Comparison of ENCODE assay signal across 7 cellular contexts in the genomic region with DNA sequence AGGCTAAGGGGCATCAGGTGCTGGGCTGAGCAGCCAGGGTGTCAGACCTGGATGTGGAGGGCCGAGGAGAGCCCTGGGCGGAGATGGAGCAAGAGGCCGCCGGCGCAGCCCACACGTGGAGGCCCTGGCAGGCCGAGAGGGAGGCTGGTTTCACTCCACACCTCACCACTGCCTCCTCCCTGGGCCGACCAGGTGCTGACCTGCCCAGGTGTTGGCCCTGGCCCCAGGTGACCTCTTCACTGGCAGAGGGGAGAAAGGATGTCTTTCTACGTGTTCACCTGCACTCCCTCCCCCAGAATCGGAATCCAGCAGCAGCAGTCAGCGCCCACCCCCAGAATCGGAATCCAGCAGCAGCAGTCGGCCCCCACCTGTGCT. TPM values are rescaled to one million over a fixed set of nuclear protein-coding genes. Genes with fewer than 3 reads are reported as not detected.
DNase-seq lines count a peak whose midpoint lies in the region; ATAC-seq and TF ChIP-seq lines count a peak whose summit lies in the region.

No MANE protein-coding gene starts in this region.

- H3K9me3 ChIP-seq in OCI-LY7 (ENCODE audit: low read length) (no peaks in the 10 kb centered on the region), duodenal mucosa (ENCODE audit: control insufficient read depth in 1 of 2, low read length in 2 of 2) (no peaks in the 10 kb centered on the region), trophoblast cell (ENCODE audit: insufficient read depth, low read depth, low read length) (peaks cover 5% of the 10 kb centered on the region)

- no peak overlapping the region for H2BK120ac ChIP-seq in trophoblast cell (ENCODE audit: insufficient read depth, low read length, poor library complexity)

- H3K4ac ChIP-seq in trophoblast cell (ENCODE audit: low read depth, low read length): no peak overlapping the region

- no peak for TF ChIP-seq CTCF in OCI-LY7 (conservative IDR thresholded peaks at IDR 0.05; ENCODE audit: low read length)

- H2BK5ac ChIP-seq in trophoblast cell (ENCODE audit: low read depth, low read length, poor library complexity): no peak overlapping the region

- peak overlapping the region; percentile 66 for H3K14ac ChIP-seq in trophoblast cell (ENCODE audit: low read length)

- H3K79me2 ChIP-seq in OCI-LY7 (ENCODE audit: insufficient read depth, low read depth, low read length): no peaks in the 10 kb centered on the region
- no peaks in the 10 kb centered on the region for H3K79me2 ChIP-seq in trophoblast cell (ENCODE audit: control insufficient read depth, insufficient read depth, low read length, poor library complexity)

- H4K91ac ChIP-seq in trophoblast cell (ENCODE audit: low read depth, low read length): peak overlapping the region; percentile 20

- ATAC-seq in GM21786 (IDR thresholded peaks at IDR 0.05; ENCODE audit: unreplicated experiment): no peak
- ATAC-seq in HG03045 (IDR thresholded peaks at IDR 0.05; ENCODE audit: unreplicated experiment): no peak

- H3K4me2 ChIP-seq in OCI-LY7 (ENCODE audit: low read length) (peak overlapping the region; percentile 76), trophoblast cell (ENCODE audit: low read length) (no peak overlapping the region)

- H3K4me3 ChIP-seq in GM08714 (ENCODE audit: low read length) (peak overlapping the region; percentile 61; the same call in 1 of the 2 replicates), OCI-LY7 (ENCODE audit: low read depth, low read length, poor library complexity, severe bottlenecking) (peak overlapping the region; percentile 67), duodenal mucosa (ENCODE audit: low read depth in 1 of 2, low read length in 2 of 2) (peak overlapping the region; percentile 71 to 74), trophoblast cell (ENCODE audit: low read depth, low read length) (no peak overlapping the region)

- DNase-seq in OCI-LY7 (ENCODE audit: low spot score): no peak
- DNase-seq in trophoblast cell: peak in 1 of 2 donors; percentile 18
- no peak for DNase-seq in putamen (ENCODE audit: low spot score)

- no peak overlapping the region for H4K12ac ChIP-seq in trophoblast cell (ENCODE audit: low read depth, low read length)

- peaks cover 6% of the 10 kb centered on the region for H3K4me1 ChIP-seq in OCI-LY7 (ENCODE audit: insufficient read depth, low read length, poor library complexity, severe bottlenecking)
- H3K4me1 ChIP-seq in duodenal mucosa (ENCODE audit: control insufficient read depth in 1 of 2, insufficient read depth in 2 of 2, low read length in 2 of 2): peaks cover 24 to 44% of the 10 kb centered on the region in 2 donors
- H3K4me1 ChIP-seq in trophoblast cell (ENCODE audit: control insufficient read depth in 1 of 2, insufficient read depth in 2 of 2, low read length in 2 of 2): peaks cover 3 to 6% of the 10 kb centered on the region in 2 experiments

- BruUV-seq in OCI-LY7 (replicated peaks; lab: Mats Ljungman, UMichigan): no TSS peak

- CTCF ChIA-PET in OCI-LY7 (lab: Charles Lee; ENCODE audit: unreplicated experiment): no interaction called here

- no peak overlapping the region for H3K18ac ChIP-seq in trophoblast cell (ENCODE audit: low read length)

- H2BK12ac ChIP-seq in trophoblast cell (ENCODE audit: low read length): no peak overlapping the region

- H3K27ac ChIP-seq in OCI-LY7 (ENCODE audit: low read depth, low read length, poor library complexity, severe bottlenecking): no peak overlapping the region
- no peak overlapping the region for H3K27ac ChIP-seq in duodenal mucosa (ENCODE audit: low read depth, low read length)
- no peak overlapping the region for H3K27ac ChIP-seq in trophoblast cell (ENCODE audit: low read depth, low read length)

- peak overlapping the region; percentile 48 for H4K8ac ChIP-seq in trophoblast cell (ENCODE audit: low read depth, low read length)

- POLR2A ChIA-PET in OCI-LY7 (lab: Charles Lee): no interaction called here

- no peaks in the 10 kb centered on the region for H3K27me3 ChIP-seq in duodenal mucosa (ENCODE audit: control insufficient read depth in 1 of 2, insufficient read depth in 2 of 2, low read length in 2 of 2)
- H3K27me3 ChIP-seq in trophoblast cell (ENCODE audit: insufficient read depth, low read length): no peaks in the 10 kb centered on the region

- intact Hi-C loops in OCI-LY7 (cut with micrococcal nuclease; ENCODE audit: unreplicated experiment): no loop called here

- H3K79me1 ChIP-seq in trophoblast cell (ENCODE audit: low read length): peaks cover 3% of the 10 kb centered on the region

- H3K9me2 ChIP-seq in OCI-LY7 (ENCODE audit: insufficient read depth, low read length): no peaks in the 10 kb centered on the region

- H4K20me1 ChIP-seq in OCI-LY7 (ENCODE audit: insufficient read depth, low read length): no peaks in the 10 kb centered on the region

- H2AK5ac ChIP-seq in trophoblast cell (ENCODE audit: low read length): no peak overlapping the region

- H2AFZ ChIP-seq in OCI-LY7 (ENCODE audit: low read length) (no peak overlapping the region), trophoblast cell (ENCODE audit: insufficient read depth, low read length, poor library complexity) (no peak overlapping the region)

- no peak overlapping the region for H3K23ac ChIP-seq in trophoblast cell (ENCODE audit: low read length)

- WGBS in trophoblast cell (ENCODE audit: extremely low coverage, insufficient coverage, insufficient read length): no CpG with 5 or more reads among the region's 13 CpGs

- H3K9ac ChIP-seq in duodenal mucosa (ENCODE audit: low read depth in 1 of 2, low read length in 2 of 2) (peak overlapping the region; percentile 65 to 76), trophoblast cell (ENCODE audit: low read length) (no peak overlapping the region)

- H3K36me3 ChIP-seq in OCI-LY7 (ENCODE audit: insufficient read depth, low read length): no peaks in the 10 kb centered on the region
- H3K36me3 ChIP-seq in duodenal mucosa (ENCODE audit: control insufficient read depth in 1 of 2, insufficient read depth in 2 of 2, low read length in 2 of 2): no peaks in the 10 kb centered on the region
- no peaks in the 10 kb centered on the region for H3K36me3 ChIP-seq in trophoblast cell (ENCODE audit: control insufficient read depth in 1 of 2, insufficient read depth in 2 of 2, low read length in 2 of 2)

RNA-seq across cellular contexts. Expression of a gene that starts 0.8 kb away (rescaled TPM):
- 22.2 and 25.7 TPM in 2 replicates for total RNA-seq in OCI-LY7 (2014; rRNA removed; shearing (Covaris generic))
- total RNA-seq in OCI-LY7 (2022): 27.6 and 28.2 TPM in 2 replicates
- 16.3 and 16.5 TPM in 2 replicates for polyA plus RNA-seq in trophoblast cell (2013)

RNA-seq across cellular contexts. Expression of a gene that starts 9.0 kb away (rescaled TPM):
- total RNA-seq in OCI-LY7 (2014; rRNA removed; shearing (Covaris generic)): 19.6 and 27.8 TPM in 2 replicates
- total RNA-seq in OCI-LY7 (2022): 30.3 and 32.7 TPM in 2 replicates
- polyA plus RNA-seq in trophoblast cell (2013): 27.0 and 28.6 TPM in 2 replicates

RNA-seq across cellular contexts. Expression of a gene that starts 26.2 kb away (rescaled TPM):
- 36.9 and 57.2 TPM in 2 replicates for total RNA-seq in OCI-LY7 (2014; rRNA removed; shearing (Covaris generic))
- 25.3 and 29.2 TPM in 2 replicates for total RNA-seq in OCI-LY7 (2022)
- 49.3 and 51.6 TPM in 2 replicates for polyA plus RNA-seq in trophoblast cell (2013)

RNA-seq across cellular contexts. Expression of a gene that starts 47.0 kb away (rescaled TPM):
- total RNA-seq in OCI-LY7 (2014; rRNA removed; shearing (Covaris generic)): not detected in 2 replicates
- total RNA-seq in OCI-LY7 (2022): not detected in 2 replicates
- polyA plus RNA-seq in trophoblast cell (2013): 44.7 and 45.2 TPM in 2 replicates
